In genomic region chr6:71457883-71458282, GRCh38 we compare ENCODE assay signal across 21 cellular contexts.
A peak's percentile ranks its signal among the peaks of the same experiment; 100 is the strongest.
DNase-seq lines count a peak whose midpoint lies in the region; ATAC-seq, FAIRE-seq and TF ChIP-seq lines count a peak whose summit lies in the region.
"Had no signal": no experiment of that assay in that cellular context is flagged by ENCODE, and none has a peak within 500 bp of the region (broad histone marks: within the 10 kb centered on the region; RNA-seq: fewer than 3 reads in every experiment).

No MANE protein-coding gene starts in this region.

- peak overlapping the region; percentile 35 for H2AFZ ChIP-seq in endothelial cell of umbilical vein (ENCODE audit: low read depth, low read length)

- peaks cover 18 to 43% (median 33%) of the 10 kb centered on the region in 10 experiments; a peak in 19 of 20 replicates for H3K4me1 ChIP-seq in BLaER1 treated with 17β-estradiol and CSF1 and Interleukin-3, amounts not matched to agents 10 nM and 100 nM
- H3K4me1 ChIP-seq in endothelial cell of umbilical vein (ENCODE audit: control insufficient read depth, extremely low read depth, insufficient read depth, low read length): no peaks in the 10 kb centered on the region
- H3K4me1 ChIP-seq: colonic mucosa, prostate gland had no signal

- TF ChIP-seq CTCF in endothelial cell of umbilical vein (IDR thresholded peaks at IDR 0.05; ENCODE audit: extremely low read depth in 1 of 2, insufficient read depth in 1 of 2, low read depth in 1 of 2, low read length in 2 of 2): no peak

- H4K20me1 ChIP-seq in BLaER1 treated with 17β-estradiol and CSF1 and Interleukin-3, amounts not matched to agents 10 nM and 100 nM: no peaks in the 10 kb centered on the region
- no peaks in the 10 kb centered on the region for H4K20me1 ChIP-seq in endothelial cell of umbilical vein (replicated peaks; ENCODE audit: control insufficient read depth, extremely low read depth, insufficient read depth, low read length)

- H3K9me3 ChIP-seq in BLaER1 treated with 17β-estradiol and CSF1 and Interleukin-3, amounts not matched to agents 10 nM and 100 nM (replicated peaks in 1 of 11): peaks cover 0 to 16% (median 5%) of the 10 kb centered on the region in 11 experiments; a peak in 9 of 22 replicates
- no peaks in the 10 kb centered on the region for H3K9me3 ChIP-seq in endothelial cell of umbilical vein (replicated peaks; ENCODE audit: control insufficient read depth, insufficient read depth, low read length)
- H3K9me3 ChIP-seq: colonic mucosa, MG63, prostate gland had no signal

- H3K27me3 ChIP-seq in BLaER1 treated with 17β-estradiol and CSF1 and Interleukin-3, amounts not matched to agents 10 nM and 100 nM: no peaks in the 10 kb centered on the region
- H3K27me3 ChIP-seq in endothelial cell of umbilical vein (ENCODE audit: control insufficient read depth in 2 of 2, insufficient read depth in 2 of 2, low read length in 2 of 2): no peaks in the 10 kb centered on the region
- H3K27me3 ChIP-seq: colonic mucosa, MG63 had no signal

- H3K4me3 ChIP-seq in BLaER1 treated with 17β-estradiol and CSF1 and Interleukin-3, amounts not matched to agents 10 nM and 100 nM: no peak overlapping the region
- H3K4me3 ChIP-seq in endothelial cell of umbilical vein (replicated peaks in 1 of 3; ENCODE audit: insufficient read depth in 1 of 3, low read depth in 1 of 3, low read length in 3 of 3): no peak overlapping the region
- H3K4me3 ChIP-seq: colonic mucosa, lung, MG63, prostate gland, smooth muscle cell had no signal

- ATAC-seq in GM18498 (IDR thresholded peaks at IDR 0.05; ENCODE audit: unreplicated experiment) (peak; percentile 50), HG02970 (IDR thresholded peaks at IDR 0.05; ENCODE audit: low FRiP score, unreplicated experiment) (no peak)
- ATAC-seq: natural killer cell had no signal

- H3K79me2 ChIP-seq in endothelial cell of umbilical vein (ENCODE audit: control insufficient read depth, insufficient read depth, low read length): no peaks in the 10 kb centered on the region

- no TSS peak for BruUV-seq in endothelial cell of umbilical vein (replicated peaks; lab: Mats Ljungman, UMichigan)

- H3K9ac ChIP-seq in BLaER1 treated with 17β-estradiol and CSF1 and Interleukin-3, amounts not matched to agents 10 nM and 100 nM: no peak overlapping the region
- no peak overlapping the region for H3K9ac ChIP-seq in endothelial cell of umbilical vein (replicated peaks; ENCODE audit: extremely low read depth, insufficient read depth, low read length)

- no peaks in the 10 kb centered on the region for H3K36me3 ChIP-seq in BLaER1 treated with 17β-estradiol and CSF1 and Interleukin-3, amounts not matched to agents 10 nM and 100 nM
- H3K36me3 ChIP-seq in endothelial cell of umbilical vein (ENCODE audit: control insufficient read depth in 2 of 2, extremely low read depth in 1 of 2, insufficient read depth in 2 of 2, low read length in 2 of 2): no peaks in the 10 kb centered on the region
- H3K36me3 ChIP-seq: colonic mucosa, MG63, prostate gland, WERI-Rb-1 had no signal

- H3K9me1 ChIP-seq in endothelial cell of umbilical vein (replicated peaks; ENCODE audit: control insufficient read depth, extremely low read depth, insufficient read depth, low read length): no peaks in the 10 kb centered on the region

- peak; percentile 83 for DNase-seq in NCI-H1694 treated with DMSO at 0.1 percent for 48 hours (lab: John Stamatoyannopoulos, UW)
- peak; percentile 14 for DNase-seq in endothelial cell of umbilical vein (ENCODE audit: low read depth, low spot score)
- DNase-seq in NCI-H748 treated with DMSO at 0.1 percent for 48 hours (lab: John Stamatoyannopoulos, UW): no peak
- no peak for DNase-seq in stimulated activated naive CD4-positive, alpha-beta T cell treated with Interleukin-2 at 50 U/mL for 16 hours (lab: John Stamatoyannopoulos, UW)
- no peak for DNase-seq in posterior vena cava (ENCODE audit: low spot score)
- DNase-seq: activated CD4-positive, alpha-beta memory T cell treated with anti-CD3 and anti-CD28 coated beads for 36 hours; activated T-cell treated with anti-CD3 and anti-CD28 coated beads, Interleukin-2, amount 50 U/mL, for 24 hours; CD4-positive, alpha-beta memory T cell; colonic mucosa; GOT3; MG63; natural killer cell; NCI-H2029; NCI-H774; WERI-Rb-1 had no signal

- POLR2A ChIA-PET in endothelial cell of umbilical vein (lab: Charles Lee): no interaction called here

- dilution Hi-C loops in endothelial cell of umbilical vein (cut with MboI; ENCODE audit: extremely low pct_ligation_motif_present, low sequenced_read_pairs): no loop called here

- TF ChIP-seq POLR2A in endothelial cell of umbilical vein (IDR thresholded peaks at IDR 0.05; ENCODE audit: low read depth, low read length): no peak

- FAIRE-seq in endothelial cell of umbilical vein (lab: Jason Lieb, UNC): peak; percentile 65

- intact Hi-C loops in endothelial cell of umbilical vein (cut with micrococcal nuclease): loop anchor here (10.0 kb wide), 1 partner anchor 623 kb away; no protein-coding TSS in a partner anchor
- intact Hi-C loops in posterior vena cava (cut with DNase I): no loop called here

- H3K27ac ChIP-seq in BLaER1 treated with 17β-estradiol and CSF1 and Interleukin-3, amounts not matched to agents 10 nM and 100 nM: no peak overlapping the region; a peak in 2 of 22 replicates
- no peak overlapping the region for H3K27ac ChIP-seq in endothelial cell of umbilical vein (ENCODE audit: insufficient read depth, low read depth, low read length)
- H3K27ac ChIP-seq: colonic mucosa, prostate gland, WERI-Rb-1 had no signal

- peak overlapping the region in 8 of 11 experiments; percentile 2 to 72 (median 57); a peak in 15 of 22 replicates for H3K4me2 ChIP-seq in BLaER1 treated with 17β-estradiol and CSF1 and Interleukin-3, amounts not matched to agents 10 nM and 100 nM
- H3K4me2 ChIP-seq in endothelial cell of umbilical vein (ENCODE audit: insufficient read depth, low read length): no peak overlapping the region
- H3K4me2 ChIP-seq: smooth muscle cell had no signal

- CTCF ChIA-PET in endothelial cell of umbilical vein (lab: Charles Lee): interaction anchor here (0.9 kb wide), 1 partner anchor 75 kb away, joined by 4 read pairs; no protein-coding TSS in a partner anchor

TF ChIP-seq in endothelial cell of umbilical vein, 7 proteins besides CTCF, POLR2A, EP300 and RAD21:
- TF ChIP-seq JUN (IDR thresholded peaks at IDR 0.05; ENCODE audit: borderline replicate concordance, insufficient read depth, insufficient read length, low read depth) (no peak), MYC (IDR thresholded peaks at IDR 0.05; ENCODE audit: low read depth, low read length) (no peak), FOS (IDR thresholded peaks at IDR 0.05; ENCODE audit: borderline replicate concordance, insufficient read depth, low read length) (no peak), POLR2AphosphoS5 (IDR thresholded peaks at IDR 0.05; ENCODE audit: insufficient read depth, low read depth, low read length) (no peak), GATA2 (IDR thresholded peaks at IDR 0.05; ENCODE audit: insufficient read depth, insufficient read length, low read depth, low read length) (no peak), EZH2 (IDR thresholded peaks at IDR 0.05; ENCODE audit: borderline replicate concordance, low read depth, low read length, severe bottlenecking) (no peak)

Comparison
In these comparisons a context has a peak if more than half of its experiments do, and no peak if none do; other contexts are left out.
1. DNase-seq: peak in NCI-H1694 treated with DMSO at 0.1 percent for 48 hours (single experiment) and endothelial cell of umbilical vein (single experiment); none in NCI-H748 treated with DMSO at 0.1 percent for 48 hours (single experiment), stimulated activated naive CD4-positive, alpha-beta T cell treated with Interleukin-2 at 50 U/mL for 16 hours (single experiment) and posterior vena cava (single experiment).